35 cellular contexts compared by ENCODE assay signal in genomic region chr17:63535640-63536039, GRCh38. TPM values are rescaled to one million over a fixed set of nuclear protein-coding genes. Genes with fewer than 3 reads are reported as not detected.
"Had no signal": no experiment of that assay in that cellular context is flagged by ENCODE, and none has a peak within 500 bp of the region (broad histone marks: within the 10 kb centered on the region; RNA-seq: fewer than 3 reads in every experiment).

No MANE protein-coding gene starts in this region.

- ATAC-seq: foreskin keratinocyte; gastroesophageal sphincter; heart right ventricle; left colon; mucosa of descending colon; natural killer cell treated with Interleukin-12 subunit alpha and Interleukin-12 subunit beta and Interleukin-15 and Interleukin-18, amount 100 ng/mL, for 72 hours; psoas muscle; right cardiac atrium; stimulated activated naive CD8-positive, alpha-beta T cell treated with anti-CD3 and anti-CD28 coated beads, Interleukin-15, Interleukin-2, amounts not matched to agents 100 U/mL and 50 U/mL, for 24 hours had no signal

- H3K4me3 ChIP-seq: dorsolateral prefrontal cortex, esophagus muscularis mucosa, gastroesophageal sphincter, heart right ventricle, left ventricle myocardium inferior, lung, mucosa of descending colon, psoas muscle, skin epidermis, testis, tibial artery, upper lobe of left lung, uterus had no signal

- H3K27ac ChIP-seq: dorsolateral prefrontal cortex, esophagus muscularis mucosa, foreskin keratinocyte, gastroesophageal sphincter, heart right ventricle, left ventricle myocardium inferior, psoas muscle, skin epidermis, testis, tibial artery, upper lobe of left lung, uterus had no signal

- FAIRE-seq: colon, endothelial cell of umbilical vein, islet of Langerhans had no signal

- DNase-seq: caudate nucleus; cerebellar nuclear complex; effector CD4-positive, alpha-beta T cell; foreskin keratinocyte; heart right ventricle; hippocampal formation; kidney glomerular epithelial cell; left colon; left ventricle myocardium inferior; mucosa of descending colon; naive B cell; psoas muscle; right cardiac atrium; stimulated activated CD4-positive, alpha-beta T cell treated with anti-CD3 and anti-CD28 coated beads, Interleukin-15, amount 100 ng/mL, for 24 hours; stimulated activated CD4-positive, alpha-beta T cell treated with anti-CD3 and anti-CD28 coated beads, Interleukin-2, amount 100 ng/mL, for 48 hours; stimulated activated CD8-positive, alpha-beta memory T cell treated with anti-CD3 and anti-CD28 coated beads, Interleukin-4, amount 100 ng/mL, for 48 hours; stimulated activated naive CD8-positive, alpha-beta T cell treated with anti-CD3 and anti-CD28 coated beads, Interleukin-15, Interleukin-2, amounts not matched to agents 100 U/mL and 50 U/mL, for 24 hours; substantia nigra; testis; tibial artery; uterus had no signal

- H3K4me1 ChIP-seq: foreskin keratinocyte, psoas muscle had no signal

- H3K36me3 ChIP-seq: esophagus muscularis mucosa, gastroesophageal sphincter, heart right ventricle, left ventricle myocardium inferior, tibial artery, upper lobe of left lung, uterus had no signal

- H3K27me3 ChIP-seq: testis had no signal

- H3K9me3 ChIP-seq: esophagus muscularis mucosa, gastroesophageal sphincter, heart right ventricle, left ventricle myocardium inferior, mucosa of descending colon, psoas muscle, testis, tibial artery, upper lobe of left lung, uterus had no signal

RNA-seq across cellular contexts. Expression of gene KCNH6, which starts 12.5 kb away (rescaled TPM):
- total RNA-seq: endothelial cell of umbilical vein; epithelial cell of proximal tubule; esophagus muscularis mucosa; fibroblast of lung; foreskin keratinocyte; gastroesophageal sphincter; left ventricle myocardium inferior; mesothelial cell of epicardium; natural killer cell treated with Interleukin-12 subunit alpha and Interleukin-12 subunit beta and Interleukin-15 and Interleukin-18, amount 100 ng/mL, for 72 hours; osteocyte; psoas muscle; right cardiac atrium; uterus had no signal
- polyA plus RNA-seq: fibroblast of lung, foreskin keratinocyte, heart right ventricle, psoas muscle, right cardiac atrium had no signal

RNA-seq across cellular contexts. Expression of gene ACE, which starts 58.8 kb away (rescaled TPM):
- total RNA-seq: natural killer cell treated with Interleukin-12 subunit alpha and Interleukin-12 subunit beta and Interleukin-15 and Interleukin-18, amount 100 ng/mL, for 72 hours had no signal
